In genomic region chr10:117004238-117004626, GRCh38 we compare ENCODE assay signal across 8 cellular contexts. TPM values are rescaled to one million over a fixed set of nuclear protein-coding genes. Genes with fewer than 3 reads are reported as not detected.
DNase-seq lines count a peak whose midpoint lies in the region; ATAC-seq and TF ChIP-seq lines count a peak whose summit lies in the region.

No MANE protein-coding gene starts in this region.

- H3K27ac ChIP-seq in SJSA1: peak overlapping the region; percentile 87

- DNase-seq in NCI-H146 (lab: John Stamatoyannopoulos, UW) (peak; percentile 63), NCI-H146 treated with DMSO at 0.1 percent for 48 hours (lab: John Stamatoyannopoulos, UW; ENCODE audit: unreplicated experiment) (no peak), SJSA1 (ENCODE audit: low read depth in 1 of 2, low spot score in 2 of 2) (no peak), fibroblast of villous mesenchyme (ENCODE audit: low read depth) (no peak), renal cortical epithelial cell (ENCODE audit: low read depth) (peak; percentile 38)
- no peak for DNase-seq in stimulated activated naive CD4-positive, alpha-beta T cell (lab: John Stamatoyannopoulos, UW)
- DNase-seq in activated CD4-positive, alpha-beta T cell treated with anti-CD3 and anti-CD28 coated beads, Interleukin-2, amount 50 U/mL, for 4 hours: no peak

- H3K27me3 ChIP-seq in SJSA1 (replicated peaks): no peaks in the 10 kb centered on the region

- peaks cover 12% of the 10 kb centered on the region for H3K36me3 ChIP-seq in SJSA1

- peak overlapping the region; percentile 79 for H3K4me3 ChIP-seq in SJSA1
- peak overlapping the region; percentile 82 for H3K4me3 ChIP-seq in fibroblast of villous mesenchyme (ENCODE audit: low read depth, low read length)

- H3K4me1 ChIP-seq in SJSA1 (replicated peaks): peaks cover 18% of the 10 kb centered on the region

- H3K9me3 ChIP-seq in SJSA1 (replicated peaks): no peaks in the 10 kb centered on the region

- peak; percentile 48 for ATAC-seq in HG02642 (IDR thresholded peaks at IDR 0.05; ENCODE audit: poor library complexity, unreplicated experiment)

- TF ChIP-seq CTCF in fibroblast of villous mesenchyme (IDR thresholded peaks at IDR 0.05; ENCODE audit: insufficient read depth, low read depth, low read length): no peak

RNA-seq across cellular contexts. Expression of gene SHTN1, which starts 0.8 kb away (rescaled TPM):
- 5.5 and 6.5 TPM in 2 replicates for total RNA-seq in SJSA1 (2014; rRNA removed; shearing (Covaris generic))
- 2.2 and 2.6 TPM in 2 replicates for total RNA-seq in fibroblast of villous mesenchyme
- total RNA-seq in renal cortical epithelial cell: 11.6 and 35.9 TPM in 2 replicates

Comparison
In these comparisons a context has a peak if more than half of its experiments do, and no peak if none do; other contexts are left out.
1. DNase-seq: peak in NCI-H146 (single experiment) and renal cortical epithelial cell (single experiment); none in NCI-H146 treated with DMSO at 0.1 percent for 48 hours (single experiment), SJSA1 (0 of 2), fibroblast of villous mesenchyme (single experiment), stimulated activated naive CD4-positive, alpha-beta T cell (0 of 6) and activated CD4-positive, alpha-beta T cell treated with anti-CD3 and anti-CD28 coated beads, Interleukin-2, amount 50 U/mL, for 4 hours (0 of 2).